In the genomic region with DNA sequence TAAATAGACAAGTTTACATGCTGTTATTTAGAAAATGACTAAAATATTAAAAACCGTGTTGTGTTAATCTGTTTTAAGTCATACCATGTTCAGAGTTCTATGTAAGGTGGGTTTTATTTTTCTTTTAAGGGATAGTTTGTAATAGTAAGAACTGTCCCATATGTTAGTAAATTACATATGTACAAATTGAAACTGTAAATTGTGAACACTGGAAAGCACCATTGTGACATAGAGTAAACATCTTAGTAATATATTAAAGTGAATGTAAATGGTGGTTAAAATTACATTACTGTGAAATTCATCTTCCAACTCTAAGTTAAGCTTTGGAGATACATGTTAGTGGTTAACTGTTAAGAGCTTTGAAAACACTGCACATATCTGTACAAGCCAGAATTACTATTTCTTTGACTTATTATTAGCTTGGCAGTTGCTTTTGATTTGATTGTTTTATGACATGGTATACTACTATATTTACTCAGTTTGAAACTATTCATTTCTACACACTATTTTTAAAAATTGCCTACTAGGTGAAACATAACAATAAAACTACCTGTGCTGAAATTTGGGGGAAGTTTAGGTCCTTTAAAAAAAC, we compare ENCODE assay signal across 22 cellular contexts.
"Had no signal": no experiment of that assay in that cellular context is flagged by ENCODE, and none has a peak within 500 bp of the region (broad histone marks: within the 10 kb centered on the region; RNA-seq: fewer than 3 reads in every experiment).

No MANE protein-coding gene starts in this region.

- H3K4me1 ChIP-seq: colonic mucosa, left ventricle myocardium inferior, neural progenitor cell, upper lobe of left lung had no signal

- H3K27ac ChIP-seq: colonic mucosa, dorsolateral prefrontal cortex, esophagus muscularis mucosa, left ventricle myocardium inferior, neural progenitor cell, thoracic aorta, upper lobe of left lung had no signal

- FAIRE-seq: bronchial epithelial cell, frontal cortex had no signal

- H3K9ac ChIP-seq: neural progenitor cell had no signal

- H3K9me3 ChIP-seq: colonic mucosa, esophagus muscularis mucosa, left ventricle myocardium inferior, thoracic aorta, upper lobe of left lung had no signal

- H3K27me3 ChIP-seq: colonic mucosa, dorsolateral prefrontal cortex, esophagus muscularis mucosa, neural progenitor cell, upper lobe of left lung had no signal

- ATAC-seq: effector memory CD8-positive, alpha-beta T cell; naive thymus-derived CD8-positive, alpha-beta T cell had no signal

- H3K4me3 ChIP-seq: colonic mucosa, dorsolateral prefrontal cortex, esophagus muscularis mucosa, left ventricle myocardium inferior, neural progenitor cell, thoracic aorta, upper lobe of left lung had no signal

- H3K4me2 ChIP-seq: neural progenitor cell had no signal

- DNase-seq: activated CD4-positive, alpha-beta T cell treated with anti-CD3 and anti-CD28 coated beads for 4 hours; activated CD4-positive, alpha-beta T cell treated with anti-CD3 and anti-CD28 coated beads, Interleukin-2, amount 50 U/mL, for 48 hours; activated effector memory CD4-positive, alpha-beta T cell treated with anti-CD3 and anti-CD28 coated beads, Interleukin-2, amount 50 U/mL, for 16 hours; activated naive CD4-positive, alpha-beta T cell treated with anti-CD3 and anti-CD28 coated beads, Interleukin-2, amount 10 ng/mL, durations not matched to agents 7 days and 5 days; amygdala; colonic mucosa; dorsolateral prefrontal cortex; effector memory CD8-positive, alpha-beta T cell; glutamatergic neuron; hippocampal formation; left ventricle myocardium inferior; naive thymus-derived CD8-positive, alpha-beta T cell; posterior cingulate gyrus; stimulated activated CD4-positive, alpha-beta T cell treated with anti-CD3 and anti-CD28 coated beads, Interleukin-4, amount 100 ng/mL, for 1 hour; stimulated activated naive CD4-positive, alpha-beta T cell treated with Interleukin-2 at 50 U/mL for 16 hours; T-helper 9 cell; upper lobe of left lung had no signal

- H2AFZ ChIP-seq: neural progenitor cell had no signal
